23 cellular contexts compared by ENCODE assay signal in genomic region chr2:119730598-119731278, GRCh38. TPM values are rescaled to one million over a fixed set of nuclear protein-coding genes. Genes with fewer than 3 reads are reported as not detected.
DNase-seq lines count a peak whose midpoint lies in the region; ATAC-seq and TF ChIP-seq lines count a peak whose summit lies in the region.
"Had no signal": no experiment of that assay in that cellular context is flagged by ENCODE, and none has a peak within 500 bp of the region (broad histone marks: within the 10 kb centered on the region; RNA-seq: fewer than 3 reads in every experiment).

No MANE protein-coding gene starts in this region.

- POLR2A ChIA-PET in HEK293 (lab: Yijun Ruan, JAX): no interaction called here

- H3K4me1 ChIP-seq in HEK293 (ENCODE audit: control insufficient read depth, insufficient read depth, low read length): no peaks in the 10 kb centered on the region
- no peaks in the 10 kb centered on the region for H3K4me1 ChIP-seq in foreskin keratinocyte
- peaks cover 0 to 20% (median 5%) of the 10 kb centered on the region in 9 donors for H3K4me1 ChIP-seq in heart right ventricle
- H3K4me1 ChIP-seq: parathyroid adenoma, tibial nerve had no signal

- H3K4me3 ChIP-seq in HEK293 (ENCODE audit: low read depth, low read length): no peak overlapping the region
- no peak overlapping the region for H3K4me3 ChIP-seq in heart right ventricle
- H3K4me3 ChIP-seq: cardiac muscle cell, left ventricle myocardium inferior, tibial nerve had no signal

- TF ChIP-seq CTCF in HEK293 (tag by site-specific recombination; IDR thresholded peaks at IDR 0.05) (no peak), foreskin keratinocyte (conservative IDR thresholded peaks at IDR 0.05) (no peak), heart right ventricle (IDR thresholded peaks at IDR 0.05) (no peak)

- H3K27ac ChIP-seq in HEK293 (ENCODE audit: extremely low read depth, low read depth, low read length) (no peak overlapping the region), foreskin keratinocyte (peak overlapping the region; percentile 15), heart right ventricle (no peak overlapping the region)
- H3K27ac ChIP-seq: cardiac muscle cell, HL-60, left ventricle myocardium inferior, parathyroid adenoma, tibial nerve had no signal

- DNase-seq in NCI-H69 (lab: John Stamatoyannopoulos, UW) (peak; percentile 10), foreskin keratinocyte (peak; percentile 61 to 86), sciatic nerve (ENCODE audit: low spot score) (no peak), heart right ventricle (no peak), NCI-H524 treated with DMSO at 0.1 percent for 48 hours (lab: John Stamatoyannopoulos, UW) (no peak)
- DNase-seq in activated T-helper 1 cell treated with anti-CD3 and anti-CD28 coated beads, Interleukin-12 subunit alpha, Interleukin-12 subunit beta, Interleukin-2, Interleukin-4 antibody, amounts not matched to agents 30 ng/mL and 10 ng/mL and 1 ng/mL, durations not matched to agents 14 hours and 24 hours and 36 hours (ENCODE audit: low spot score): no peak
- DNase-seq: activated CD4-positive, alpha-beta T cell treated with anti-CD3 and anti-CD28 coated beads, Interleukin-2, amount 50 U/mL, for 4 hours; activated T-cell treated with anti-CD3 and anti-CD28 coated beads, Interleukin-2, amount 50 U/mL, for 24 hours; KBM-7; left ventricle myocardium inferior; NCI-H1105 treated with DMSO at 0.1 percent for 48 hours; NCI-H524; small intestine; stimulated activated CD4-positive, alpha-beta T cell treated with anti-CD3 and anti-CD28 coated beads, Interleukin-4, amount 100 ng/mL, for 4 hours had no signal

- intact Hi-C loops in sciatic nerve (cut with DNase I) (no loop called here), heart right ventricle (cut with DNase I) (no loop called here)
- intact Hi-C loops in activated T-helper 1 cell treated with anti-CD3 and anti-CD28 coated beads, Interleukin-12 subunit alpha, Interleukin-12 subunit beta, Interleukin-2, Interleukin-4 antibody, amounts not matched to agents 30 ng/mL and 10 ng/mL and 1 ng/mL, durations not matched to agents 14 hours and 24 hours and 36 hours (cut with micrococcal nuclease): no loop called here

- H3K4me3 Mint-ChIP-seq in activated T-helper 1 cell treated with anti-CD3 and anti-CD28 coated beads, Interleukin-12 subunit alpha, Interleukin-12 subunit beta, Interleukin-2, Interleukin-4 antibody, amounts not matched to agents 30 ng/mL and 10 ng/mL and 1 ng/mL, durations not matched to agents 14 hours and 24 hours and 36 hours: no peak overlapping the region
- H3K4me3 Mint-ChIP-seq: activated naive CD4-positive, alpha-beta T cell treated with anti-CD3 and anti-CD28 coated beads, Interleukin-2, amount 50 U/mL, for 24 hours; activated T-cell treated with anti-CD3 and anti-CD28 coated beads, Interleukin-2, amount 50 U/mL, for 24 hours; B cell had no signal

- 83 to 87% methylated on average over 9 of the region's 9 CpGs for WGBS in heart right ventricle, 2 donors

- H3K27ac Mint-ChIP-seq in activated T-helper 1 cell treated with anti-CD3 and anti-CD28 coated beads, Interleukin-12 subunit alpha, Interleukin-12 subunit beta, Interleukin-2, Interleukin-4 antibody, amounts not matched to agents 30 ng/mL and 10 ng/mL and 1 ng/mL, durations not matched to agents 14 hours and 24 hours and 36 hours: no peak overlapping the region
- H3K27ac Mint-ChIP-seq: activated naive CD4-positive, alpha-beta T cell treated with anti-CD3 and anti-CD28 coated beads, Interleukin-2, amount 50 U/mL, for 24 hours; activated T-cell treated with anti-CD3 and anti-CD28 coated beads, Interleukin-2, amount 50 U/mL, for 24 hours; B cell had no signal

- H3K36me3 Mint-ChIP-seq in activated T-helper 1 cell treated with anti-CD3 and anti-CD28 coated beads, Interleukin-12 subunit alpha, Interleukin-12 subunit beta, Interleukin-2, Interleukin-4 antibody, amounts not matched to agents 30 ng/mL and 10 ng/mL and 1 ng/mL, durations not matched to agents 14 hours and 24 hours and 36 hours (ENCODE audit: low read depth): no peaks in the 10 kb centered on the region
- H3K36me3 Mint-ChIP-seq: activated naive CD4-positive, alpha-beta T cell treated with anti-CD3 and anti-CD28 coated beads, Interleukin-2, amount 50 U/mL, for 24 hours had no signal

- peak; percentile 90 for ATAC-seq in foreskin keratinocyte
- ATAC-seq in sciatic nerve: peak; percentile 18
- ATAC-seq in GM18867 (IDR thresholded peaks at IDR 0.05; ENCODE audit: unreplicated experiment): no peak
- no peak for ATAC-seq in heart right ventricle
- ATAC-seq: SK-N-SH treated with all-trans-retinoic acid at 6 μM for 48 hours had no signal

- H3K9me3 ChIP-seq in HEK293 (ENCODE audit: control insufficient read depth, insufficient read depth, low read depth, low read length): no peaks in the 10 kb centered on the region
- H3K9me3 ChIP-seq in heart right ventricle: no peaks in the 10 kb centered on the region
- H3K9me3 ChIP-seq: left ventricle myocardium inferior, tibial nerve had no signal

- H3K27me3 ChIP-seq in foreskin keratinocyte (no peaks in the 10 kb centered on the region), heart right ventricle (no peaks in the 10 kb centered on the region)
- H3K27me3 ChIP-seq: cardiac muscle cell had no signal

- CTCF ChIA-PET in HEK293 (lab: Yijun Ruan, JAX): no interaction called here

- no peaks in the 10 kb centered on the region for H3K4me1 Mint-ChIP-seq in activated T-helper 1 cell treated with anti-CD3 and anti-CD28 coated beads, Interleukin-12 subunit alpha, Interleukin-12 subunit beta, Interleukin-2, Interleukin-4 antibody, amounts not matched to agents 30 ng/mL and 10 ng/mL and 1 ng/mL, durations not matched to agents 14 hours and 24 hours and 36 hours (ENCODE audit: low read depth)
- H3K4me1 Mint-ChIP-seq: activated naive CD4-positive, alpha-beta T cell treated with anti-CD3 and anti-CD28 coated beads, Interleukin-2, amount 50 U/mL, for 24 hours; B cell had no signal

- no peaks in the 10 kb centered on the region for H3K9me3 Mint-ChIP-seq in activated T-helper 1 cell treated with anti-CD3 and anti-CD28 coated beads, Interleukin-12 subunit alpha, Interleukin-12 subunit beta, Interleukin-2, Interleukin-4 antibody, amounts not matched to agents 30 ng/mL and 10 ng/mL and 1 ng/mL, durations not matched to agents 14 hours and 24 hours and 36 hours
- H3K9me3 Mint-ChIP-seq: activated naive CD4-positive, alpha-beta T cell treated with anti-CD3 and anti-CD28 coated beads, Interleukin-2, amount 50 U/mL, for 24 hours; activated T-cell treated with anti-CD3 and anti-CD28 coated beads, Interleukin-2, amount 50 U/mL, for 24 hours had no signal

- no peaks in the 10 kb centered on the region for H3K36me3 ChIP-seq in HEK293 (ENCODE audit: control insufficient read depth in 2 of 2, insufficient read depth in 1 of 2, low read length in 2 of 2)
- no peaks in the 10 kb centered on the region for H3K36me3 ChIP-seq in heart right ventricle
- H3K36me3 ChIP-seq: cardiac muscle cell, left ventricle myocardium inferior, tibial nerve had no signal

- H3K27me3 Mint-ChIP-seq in activated T-helper 1 cell treated with anti-CD3 and anti-CD28 coated beads, Interleukin-12 subunit alpha, Interleukin-12 subunit beta, Interleukin-2, Interleukin-4 antibody, amounts not matched to agents 30 ng/mL and 10 ng/mL and 1 ng/mL, durations not matched to agents 14 hours and 24 hours and 36 hours (ENCODE audit: insufficient read depth): peaks cover 6% of the 10 kb centered on the region
- H3K27me3 Mint-ChIP-seq: activated naive CD4-positive, alpha-beta T cell treated with anti-CD3 and anti-CD28 coated beads, Interleukin-2, amount 50 U/mL, for 24 hours; activated T-cell treated with anti-CD3 and anti-CD28 coated beads, Interleukin-2, amount 50 U/mL, for 24 hours had no signal

TF ChIP-seq in HEK293, 187 proteins besides CTCF, POLR2A, EP300 and RAD21 (continues in another document):
- no peak for TF ChIP-seq ZNF830 (tag by site-specific recombination; IDR thresholded peaks at IDR 0.05; ENCODE audit: low read depth)
- TF ChIP-seq ZNF148 (tag by site-specific recombination; IDR thresholded peaks at IDR 0.05; ENCODE audit: borderline replicate concordance): no peak
- TF ChIP-seq ZNF670 (tag by site-specific recombination; IDR thresholded peaks at IDR 0.05; ENCODE audit: low read depth): no peak
- TF ChIP-seq ZFHX2 (tag by site-specific recombination; conservative IDR thresholded peaks at IDR 0.05): peak; percentile 60

RNA-seq across cellular contexts. Expression of gene PTPN4, which starts 29.0 kb away (rescaled TPM):
- 24.2 and 25.7 TPM in 2 replicates for total RNA-seq in foreskin keratinocyte
- polyA plus RNA-seq in foreskin keratinocyte: 5.7 and 6.8 TPM in 2 replicates
- 37.7 TPM for total RNA-seq in sciatic nerve
- 24.5 and 28.3 TPM in 2 replicates for total RNA-seq in activated T-helper 1 cell treated with anti-CD3 and anti-CD28 coated beads, Interleukin-12 subunit alpha, Interleukin-12 subunit beta, Interleukin-2, Interleukin-4 antibody, amounts not matched to agents 30 ng/mL and 10 ng/mL and 1 ng/mL, durations not matched to agents 14 hours and 24 hours and 36 hours
- 10 to 100 TPM; 25.9 to 56.1 (median 49.8) TPM for total RNA-seq in heart right ventricle
- polyA plus RNA-seq in heart right ventricle: 1 to 10 TPM; 2.5 to 3.7 TPM

RNA-seq across cellular contexts. Expression of gene TMEM177, which starts 51.7 kb away (rescaled TPM):
- 19.8 and 22.2 TPM in 2 replicates for total RNA-seq in foreskin keratinocyte
- polyA plus RNA-seq in foreskin keratinocyte: 26.6 and 29.7 TPM in 2 replicates
- total RNA-seq in sciatic nerve: 8.2 TPM
- 16.6 and 17.4 TPM in 2 replicates for total RNA-seq in activated T-helper 1 cell treated with anti-CD3 and anti-CD28 coated beads, Interleukin-12 subunit alpha, Interleukin-12 subunit beta, Interleukin-2, Interleukin-4 antibody, amounts not matched to agents 30 ng/mL and 10 ng/mL and 1 ng/mL, durations not matched to agents 14 hours and 24 hours and 36 hours
- 10 to 100 TPM in 5 of 10 donors, 1 to 10 TPM in 5; 8.5 to 14.6 (median 9.8) TPM for total RNA-seq in heart right ventricle
- 10 to 100 TPM in 1 of 2 donors, 1 to 10 TPM in 1; 4.6 to 11.1 TPM for polyA plus RNA-seq in heart right ventricle

Comparison
In these comparisons a context has a peak if more than half of its experiments do, and no peak if none do; other contexts are left out.
1. DNase-seq: peak in NCI-H69 (single experiment) and foreskin keratinocyte (2 of 2); none in sciatic nerve (single experiment), activated T-helper 1 cell treated with anti-CD3 and anti-CD28 coated beads, Interleukin-12 subunit alpha, Interleukin-12 subunit beta, Interleukin-2, Interleukin-4 antibody, amounts not matched to agents 30 ng/mL and 10 ng/mL and 1 ng/mL, durations not matched to agents 14 hours and 24 hours and 36 hours (single experiment), heart right ventricle (0 of 2) and NCI-H524 treated with DMSO at 0.1 percent for 48 hours (single experiment).
2. ATAC-seq: peak in foreskin keratinocyte (single experiment) and sciatic nerve (single experiment); none in GM18867 (single experiment) and heart right ventricle (0 of 8).